ENCODE assay signal across 7 cellular contexts in genomic region chr6:20965915-20966314, GRCh38.
"Had no signal": no experiment of that assay in that cellular context is flagged by ENCODE, and none has a peak within 500 bp of the region (broad histone marks: within the 10 kb centered on the region; RNA-seq: fewer than 3 reads in every experiment).

No MANE protein-coding gene starts in this region.

- H3K27ac Mint-ChIP-seq: GM23338, H9 had no signal

- H3K4me3 ChIP-seq: GM23338, K562 had no signal

- H3K27ac ChIP-seq: HL-60 had no signal

- DNase-seq: H9, HCEC 1CT, IMR-90, KG1 had no signal

- ATAC-seq: GM23338, K562 had no signal

- H3K4me3 Mint-ChIP-seq: GM23338, H9 had no signal
